ENCODE assay signal across 1 cellular context in the genomic region with DNA sequence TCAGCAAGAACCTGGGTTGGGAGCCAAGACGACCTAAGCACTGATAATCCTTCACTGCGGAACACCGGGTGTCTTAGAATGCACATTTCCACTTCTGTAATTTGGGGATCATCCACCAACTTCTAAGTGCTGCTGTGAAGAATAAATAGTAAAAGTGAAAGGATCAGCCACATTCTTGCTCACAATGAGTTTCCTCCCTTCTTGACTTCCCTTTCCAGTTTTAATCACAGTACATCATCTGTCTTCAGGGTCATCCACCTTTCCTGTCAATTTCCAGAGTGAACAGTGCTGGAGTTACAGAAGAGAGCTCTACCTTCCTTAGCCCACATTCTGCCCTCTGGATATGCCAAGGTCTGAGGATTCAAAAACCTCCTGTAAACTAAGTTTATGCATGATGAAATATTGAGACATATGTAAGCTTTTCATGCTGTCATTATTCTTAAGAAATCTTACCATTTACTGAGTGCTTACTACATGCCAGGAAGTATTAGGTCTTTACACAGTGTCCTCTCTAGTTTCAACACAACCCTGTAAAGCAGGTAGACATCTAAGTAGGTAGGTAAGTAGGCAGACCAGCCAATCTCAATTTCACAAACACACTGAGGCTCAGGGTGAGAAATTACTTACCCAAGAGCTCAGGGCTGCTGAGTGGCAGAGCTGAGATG.
TF ChIP-seq lines count a peak whose summit lies in the region.

No MANE protein-coding gene starts in this region.

TF ChIP-seq in GM12878, 131 proteins besides CTCF, POLR2A, EP300 and RAD21 (continued from another document):
- TF ChIP-seq, protein P1, sequence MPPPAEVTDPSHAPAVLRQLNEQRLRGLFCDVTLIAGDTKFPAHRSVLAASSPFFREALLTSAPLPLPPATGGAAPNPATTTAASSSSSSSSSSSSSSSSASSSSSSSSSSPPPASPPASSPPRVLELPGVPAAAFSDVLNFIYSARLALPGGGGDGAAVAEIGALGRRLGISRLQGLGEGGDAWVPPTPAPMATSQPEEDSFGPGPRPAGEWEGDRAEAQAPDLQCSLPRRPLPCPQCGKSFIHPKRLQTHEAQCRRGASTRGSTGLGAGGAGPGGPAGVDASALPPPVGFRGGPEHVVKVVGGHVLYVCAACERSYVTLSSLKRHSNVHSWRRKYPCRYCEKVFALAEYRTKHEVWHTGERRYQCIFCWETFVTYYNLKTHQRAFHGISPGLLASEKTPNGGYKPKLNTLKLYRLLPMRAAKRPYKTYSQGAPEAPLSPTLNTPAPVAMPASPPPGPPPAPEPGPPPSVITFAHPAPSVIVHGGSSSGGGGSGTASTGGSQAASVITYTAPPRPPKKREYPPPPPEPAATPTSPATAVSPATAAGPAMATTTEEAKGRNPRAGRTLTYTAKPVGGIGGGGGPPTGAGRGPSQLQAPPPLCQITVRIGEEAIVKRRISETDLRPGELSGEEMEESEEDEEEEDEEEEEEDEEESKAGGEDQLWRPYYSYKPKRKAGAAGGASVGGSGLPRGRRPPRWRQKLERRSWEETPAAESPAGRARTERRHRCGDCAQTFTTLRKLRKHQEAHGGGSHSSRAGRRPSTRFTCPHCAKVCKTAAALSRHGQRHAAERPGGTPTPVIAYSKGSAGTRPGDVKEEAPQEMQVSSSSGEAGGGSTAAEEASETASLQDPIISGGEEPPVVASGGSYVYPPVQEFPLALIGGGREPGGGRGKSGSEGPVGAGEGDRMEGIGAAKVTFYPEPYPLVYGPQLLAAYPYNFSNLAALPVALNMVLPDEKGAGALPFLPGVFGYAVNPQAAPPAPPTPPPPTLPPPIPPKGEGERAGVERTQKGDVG (CRISPR knock-in tag; IDR thresholded peaks at IDR 0.05), result no peak
